Comparison of ENCODE assay signal across 15 cellular contexts in the genomic region with DNA sequence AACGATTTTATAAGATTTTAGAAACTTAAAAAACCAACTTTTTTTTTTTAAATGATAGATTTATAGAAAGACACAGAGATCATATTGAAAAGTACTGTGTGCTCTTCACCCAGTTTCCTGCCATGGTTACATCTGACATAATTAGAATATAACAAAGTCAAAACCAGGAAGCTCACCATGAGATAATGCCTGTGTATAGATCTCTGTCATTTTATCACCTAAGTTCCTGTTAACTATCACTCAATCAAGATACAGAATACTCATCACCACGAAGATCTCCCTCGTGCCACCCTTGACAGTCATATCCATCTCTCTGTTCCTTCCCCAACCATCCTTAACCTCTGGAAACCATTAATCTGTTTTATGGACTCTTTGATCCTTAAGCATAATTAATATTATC. TPM values are rescaled to one million over a fixed set of nuclear protein-coding genes. Genes with fewer than 3 reads are reported as not detected.
DNase-seq lines count a peak whose midpoint lies in the region; ATAC-seq and TF ChIP-seq lines count a peak whose summit lies in the region.
"Had no signal": no experiment of that assay in that cellular context is flagged by ENCODE, and none has a peak within 500 bp of the region (broad histone marks: within the 10 kb centered on the region; RNA-seq: fewer than 3 reads in every experiment).

No MANE protein-coding gene starts in this region.

- H3K27me3 ChIP-seq in parathyroid adenoma (ENCODE audit: control insufficient read depth, insufficient read depth, low read length) (no peaks in the 10 kb centered on the region), H9 (ENCODE audit: insufficient read depth, low read length) (no peaks in the 10 kb centered on the region)

- intact Hi-C loops in activated CD4-positive, alpha-beta T cell treated with anti-CD3 and anti-CD28 coated beads for 36 hours (cut with DNase I, micrococcal nuclease) = loop anchor here in 1 of 2 experiments (10.0 kb wide), 1 partner anchor 743 kb away; no protein-coding TSS in a partner anchor

- WGBS in H9 (ENCODE audit: extremely low coverage, insufficient read length, low lambda C conversion rate) = no CpG with 5 or more reads among the region's 3 CpGs

- H3K4me1 ChIP-seq in parathyroid adenoma (peaks cover 20% of the 10 kb centered on the region), H9 (ENCODE audit: insufficient read depth, low read length) (no peaks in the 10 kb centered on the region)
- H3K4me1 ChIP-seq: psoas muscle had no signal

- DNase-seq in activated CD4-positive, alpha-beta T cell treated with anti-CD3 and anti-CD28 coated beads for 36 hours = peak; percentile 27
- DNase-seq in activated CD4-positive, alpha-beta T cell treated with anti-CD3 and anti-CD28 coated beads for 1 hour = no peak
- no peak for DNase-seq in activated naive CD8-positive, alpha-beta T cell treated with anti-CD3 and anti-CD28 coated beads, Interleukin-2, amount 10 ng/mL, durations not matched to agents 7 days and 5 days
- DNase-seq in cortex of kidney (lab: John Stamatoyannopoulos, UW) (no peak), mesenteric fat pad (ENCODE audit: low spot score) (no peak), H9 (no peak)
- DNase-seq: activated effector memory CD4-positive, alpha-beta T cell treated with anti-CD3 and anti-CD28 coated beads, Interleukin-2, amount 50 U/mL, for 16 hours; Calu3; NCI-H2029 treated with DMSO at 0.1 percent for 48 hours; NCI-H524; PC-9; psoas muscle had no signal

- CTCF ChIA-PET in activated CD4-positive, alpha-beta T cell treated with anti-CD3 and anti-CD28 coated beads for 36 hours (lab: Charles Lee) = interaction anchor here (0.6 to 2.6 kb wide), 4 partner anchors 9 to 24 kb away, joined by 3 to 7 read pairs (median 4); no protein-coding TSS in a partner anchor

- H2BK120ac ChIP-seq in H9 (ENCODE audit: low read depth, low read length, poor library complexity, severe bottlenecking) = no peak overlapping the region

- peaks cover 13% of the 10 kb centered on the region for H3K4me1 Mint-ChIP-seq in activated CD4-positive, alpha-beta T cell treated with anti-CD3 and anti-CD28 coated beads for 36 hours
- H3K4me1 Mint-ChIP-seq in IgD-negative memory B cell = peaks cover 0 to 2% (median 2%) of the 10 kb centered on the region in 3 donors
- peaks cover 7% of the 10 kb centered on the region for H3K4me1 Mint-ChIP-seq in activated naive CD8-positive, alpha-beta T cell treated with anti-CD3 and anti-CD28 coated beads, Interleukin-2, amount 10 ng/mL, durations not matched to agents 7 days and 5 days
- no peaks in the 10 kb centered on the region for H3K4me1 Mint-ChIP-seq in H9
- H3K4me1 Mint-ChIP-seq: GM23338 had no signal

- no peaks in the 10 kb centered on the region for H3K27me3 Mint-ChIP-seq in activated CD4-positive, alpha-beta T cell treated with anti-CD3 and anti-CD28 coated beads for 36 hours
- no peaks in the 10 kb centered on the region for H3K27me3 Mint-ChIP-seq in IgD-negative memory B cell
- H3K27me3 Mint-ChIP-seq in activated naive CD8-positive, alpha-beta T cell treated with anti-CD3 and anti-CD28 coated beads, Interleukin-2, amount 10 ng/mL, durations not matched to agents 7 days and 5 days = no peaks in the 10 kb centered on the region
- H3K27me3 Mint-ChIP-seq in H9 (ENCODE audit: low read depth) = no peaks in the 10 kb centered on the region

- no peak overlapping the region for H4K5ac ChIP-seq in H9 (ENCODE audit: insufficient read length, low read depth, low read length)

- H3K36me3 Mint-ChIP-seq in activated CD4-positive, alpha-beta T cell treated with anti-CD3 and anti-CD28 coated beads for 36 hours (ENCODE audit: low read depth) = peaks cover 18% of the 10 kb centered on the region
- H3K36me3 Mint-ChIP-seq in IgD-negative memory B cell (peaks cover 4% of the 10 kb centered on the region), H9 (ENCODE audit: insufficient read depth in 1 of 3, low read depth in 3 of 3) (peaks cover 0 to 3% (median 0%) of the 10 kb centered on the region in 3 experiments; a peak in 2 of 7 replicates)
- H3K36me3 Mint-ChIP-seq in activated naive CD8-positive, alpha-beta T cell treated with anti-CD3 and anti-CD28 coated beads, Interleukin-2, amount 10 ng/mL, durations not matched to agents 7 days and 5 days = peaks cover 15% of the 10 kb centered on the region

- no peak overlapping the region for H2BK12ac ChIP-seq in H9 (ENCODE audit: insufficient read length, low read depth, low read length)

- ATAC-seq in activated CD4-positive, alpha-beta T cell treated with anti-CD3 and anti-CD28 coated beads for 36 hours = peak; percentile 91
- ATAC-seq in activated naive CD8-positive, alpha-beta T cell treated with anti-CD3 and anti-CD28 coated beads, Interleukin-2, amount 10 ng/mL, durations not matched to agents 7 days and 5 days (ENCODE audit: low read depth) = peak; percentile 92
- ATAC-seq: GM23338, psoas muscle had no signal

- peak overlapping the region; percentile 55 for H3K27ac Mint-ChIP-seq in activated CD4-positive, alpha-beta T cell treated with anti-CD3 and anti-CD28 coated beads for 36 hours
- H3K27ac Mint-ChIP-seq in IgD-negative memory B cell = peak overlapping the region in 2 of 3 donors; percentile 1 to 16
- peak overlapping the region; percentile 68 for H3K27ac Mint-ChIP-seq in activated naive CD8-positive, alpha-beta T cell treated with anti-CD3 and anti-CD28 coated beads, Interleukin-2, amount 10 ng/mL, durations not matched to agents 7 days and 5 days
- H3K27ac Mint-ChIP-seq in H9 = no peak overlapping the region
- H3K27ac Mint-ChIP-seq: GM23338 had no signal

- H3K4me2 ChIP-seq in parathyroid adenoma (ENCODE audit: low read length) (peak overlapping the region; percentile 57), H9 (ENCODE audit: insufficient read depth, insufficient read length, low read length) (no peak overlapping the region)
- H3K4me2 ChIP-seq: GM23338, PC-9 had no signal

- H2AFZ ChIP-seq in parathyroid adenoma (peak overlapping the region; percentile 53), H9 (ENCODE audit: low read length) (no peak overlapping the region)
- H2AFZ ChIP-seq: GM23338, PC-9 had no signal

- no peaks in the 10 kb centered on the region for H3K23me2 ChIP-seq in H9 (ENCODE audit: insufficient read length, low read depth, low read length, poor library complexity, severe bottlenecking)

- peak overlapping the region; percentile 66 for H3K27ac ChIP-seq in parathyroid adenoma
- no peak overlapping the region for H3K27ac ChIP-seq in H9 (ENCODE audit: insufficient read length, low read depth, low read length)
- H3K27ac ChIP-seq: PC-9, psoas muscle had no signal

- H3K9me3 Mint-ChIP-seq in activated CD4-positive, alpha-beta T cell treated with anti-CD3 and anti-CD28 coated beads for 36 hours (ENCODE audit: low read depth) = no peaks in the 10 kb centered on the region
- H3K9me3 Mint-ChIP-seq in IgD-negative memory B cell (no peaks in the 10 kb centered on the region), H9 (no peaks in the 10 kb centered on the region)
- H3K9me3 Mint-ChIP-seq in activated naive CD8-positive, alpha-beta T cell treated with anti-CD3 and anti-CD28 coated beads, Interleukin-2, amount 10 ng/mL, durations not matched to agents 7 days and 5 days = no peaks in the 10 kb centered on the region
- H3K9me3 Mint-ChIP-seq: GM23338 had no signal

- H2BK20ac ChIP-seq in H9 (ENCODE audit: low read depth, low read length, poor library complexity, severe bottlenecking) = no peak overlapping the region

- H3K9ac ChIP-seq in parathyroid adenoma (no peak overlapping the region), H9 (ENCODE audit: extremely low read depth, insufficient read length, low read length) (no peak overlapping the region)

- H3K4me3 Mint-ChIP-seq in activated CD4-positive, alpha-beta T cell treated with anti-CD3 and anti-CD28 coated beads for 36 hours = no peak overlapping the region
- H3K4me3 Mint-ChIP-seq in IgD-negative memory B cell (no peak overlapping the region), H9 (no peak overlapping the region)
- peak overlapping the region; percentile 50 for H3K4me3 Mint-ChIP-seq in activated naive CD8-positive, alpha-beta T cell treated with anti-CD3 and anti-CD28 coated beads, Interleukin-2, amount 10 ng/mL, durations not matched to agents 7 days and 5 days
- H3K4me3 Mint-ChIP-seq: GM23338 had no signal

- no peak overlapping the region for H3K56ac ChIP-seq in H9 (ENCODE audit: insufficient read length, low read depth, low read length)

- no peaks in the 10 kb centered on the region for H3K79me1 ChIP-seq in H9 (ENCODE audit: insufficient read depth, low read depth, low read length, poor library complexity, severe bottlenecking)

- H2BK5ac ChIP-seq in H9 (ENCODE audit: insufficient read length, low read length) = no peak overlapping the region

- H4K8ac ChIP-seq in H9 (replicated peaks; ENCODE audit: insufficient read length, low read depth, low read length) = no peak overlapping the region

- H3K9me3 ChIP-seq in parathyroid adenoma (ENCODE audit: control insufficient read depth, low read length) (no peaks in the 10 kb centered on the region), H9 (ENCODE audit: control insufficient read depth, low read depth, low read length) (no peaks in the 10 kb centered on the region)
- H3K9me3 ChIP-seq: psoas muscle had no signal

- H3K18ac ChIP-seq in H9 (ENCODE audit: insufficient read length, low read depth, low read length) = no peak overlapping the region

- no peak overlapping the region for H3K23ac ChIP-seq in H9 (ENCODE audit: insufficient read length, low read depth, low read length)

- POLR2A ChIA-PET in activated CD4-positive, alpha-beta T cell treated with anti-CD3 and anti-CD28 coated beads for 36 hours (lab: Charles Lee) = interaction anchor here (0.6 kb wide), 1 partner anchor 28 kb away, joined by 3 read pairs; no protein-coding TSS in a partner anchor
- POLR2A ChIA-PET in activated naive CD8-positive, alpha-beta T cell treated with anti-CD3 and anti-CD28 coated beads, Interleukin-2, amount 10 ng/mL, durations not matched to agents 7 days and 5 days (lab: Charles Lee) = no interaction called here

- no peak overlapping the region for H3T11ph ChIP-seq in H9 (ENCODE audit: low read length)

- TF ChIP-seq CTCF in parathyroid adenoma (IDR thresholded peaks at IDR 0.05) (no peak), H9 (conservative IDR thresholded peaks at IDR 0.05) (no peak)

- no peak overlapping the region for H3K14ac ChIP-seq in H9 (ENCODE audit: insufficient read depth, low read length)

- H3K4ac ChIP-seq in H9 (ENCODE audit: low read depth, low read length) = no peak overlapping the region

- H2AK5ac ChIP-seq in H9 (ENCODE audit: insufficient read length, low read length) = no peak overlapping the region

- H2BK15ac ChIP-seq in H9 (ENCODE audit: low read depth, low read length) = no peak overlapping the region

- H3K36me3 ChIP-seq in parathyroid adenoma (ENCODE audit: control insufficient read depth, insufficient read depth, low read length) = no peaks in the 10 kb centered on the region

- no peak overlapping the region for H4K91ac ChIP-seq in H9 (ENCODE audit: insufficient read length, low read depth, low read length)

- H4K20me1 ChIP-seq in H9 (ENCODE audit: control insufficient read depth, insufficient read depth, insufficient read length) = no peaks in the 10 kb centered on the region

- H3K79me2 ChIP-seq in parathyroid adenoma (no peaks in the 10 kb centered on the region), H9 (ENCODE audit: insufficient read depth, low read length) (no peaks in the 10 kb centered on the region)

- peak overlapping the region; percentile 12 for H3K4me3 ChIP-seq in parathyroid adenoma (ENCODE audit: low read depth, low read length)
- H3K4me3 ChIP-seq: GM23338, PC-9, psoas muscle had no signal

RNA-seq across cellular contexts. Expression of gene POC5, which starts 39.1 kb away (rescaled TPM):
- total RNA-seq in activated CD4-positive, alpha-beta T cell treated with anti-CD3 and anti-CD28 coated beads for 36 hours = 10 to 100 TPM; 20.2 to 20.3 TPM
- polyA plus RNA-seq in IgD-negative memory B cell = 14.3 TPM
- 10 to 100 TPM; 16.8 to 23.0 TPM for total RNA-seq in activated naive CD8-positive, alpha-beta T cell treated with anti-CD3 and anti-CD28 coated beads, Interleukin-2, amount 10 ng/mL, durations not matched to agents 7 days and 5 days
- total RNA-seq in mesenteric fat pad (4.9 TPM), H9 (2021) (12.2 and 13.0 TPM in 2 replicates)

Comparison
In these comparisons a context has a peak if more than half of its experiments do, and no peak if none do; other contexts are left out.
1. H3K27ac Mint-ChIP-seq: peak in activated CD4-positive, alpha-beta T cell treated with anti-CD3 and anti-CD28 coated beads for 36 hours (single experiment), IgD-negative memory B cell (2 of 3) and activated naive CD8-positive, alpha-beta T cell treated with anti-CD3 and anti-CD28 coated beads, Interleukin-2, amount 10 ng/mL, durations not matched to agents 7 days and 5 days (single experiment); none in H9 (0 of 3).